24 cellular contexts compared by ENCODE assay signal in the genomic region with DNA sequence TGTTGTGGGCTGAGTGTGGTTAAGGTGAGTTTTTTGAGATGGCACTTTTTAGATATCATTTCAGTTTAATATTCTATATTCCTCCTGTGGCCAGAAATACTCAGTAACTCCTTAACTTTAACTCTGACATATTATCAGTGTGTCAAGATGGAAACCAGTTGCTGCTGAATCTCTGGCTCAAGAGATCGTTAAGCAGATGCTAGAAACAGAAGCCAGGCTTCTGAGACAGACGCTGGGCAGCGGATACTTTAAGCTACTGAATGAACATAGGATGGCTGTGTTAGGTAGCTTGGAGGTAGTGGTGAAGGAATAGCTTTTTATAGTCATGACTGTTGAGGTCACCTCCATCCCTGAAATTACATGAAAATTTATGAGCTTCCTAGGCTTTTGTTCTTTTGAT.
"Had no signal": no experiment of that assay in that cellular context is flagged by ENCODE, and none has a peak within 500 bp of the region (broad histone marks: within the 10 kb centered on the region; RNA-seq: fewer than 3 reads in every experiment).

No MANE protein-coding gene starts in this region.

- H3K4me3 Mint-ChIP-seq: immature natural killer cell; naive thymus-derived CD8-positive, alpha-beta T cell; nephron; neural crest cell; stimulated activated effector memory CD8-positive, alpha-beta T cell treated with anti-CD3 and anti-CD28 coated beads, Interleukin-12 subunit alpha, Interleukin-12 subunit beta, amount 100 ng/mL, for 72 hours; stimulated activated naive CD8-positive, alpha-beta T cell treated with anti-CD3 and anti-CD28 coated beads, Interleukin-15, Interleukin-2, amounts not matched to agents 100 ng/mL and 50 ng/mL, for 24 hours had no signal

- H3K27me3 Mint-ChIP-seq: stimulated activated naive CD8-positive, alpha-beta T cell treated with anti-CD3 and anti-CD28 coated beads, Interleukin-15, Interleukin-2, amounts not matched to agents 100 ng/mL and 50 ng/mL, for 24 hours had no signal

- H3K4me1 Mint-ChIP-seq: immature natural killer cell; naive thymus-derived CD8-positive, alpha-beta T cell; nephron; stimulated activated effector memory CD8-positive, alpha-beta T cell treated with anti-CD3 and anti-CD28 coated beads, Interleukin-12 subunit alpha, Interleukin-12 subunit beta, amount 100 ng/mL, for 72 hours had no signal

- H3K36me3 Mint-ChIP-seq: immature natural killer cell; naive thymus-derived CD8-positive, alpha-beta T cell; stimulated activated effector memory CD8-positive, alpha-beta T cell treated with anti-CD3 and anti-CD28 coated beads, Interleukin-12 subunit alpha, Interleukin-12 subunit beta, amount 100 ng/mL, for 72 hours had no signal

- H3K9me3 ChIP-seq: lower lobe of right lung, neutrophil, psoas muscle, spleen, suprapubic skin, thoracic aorta, tibial artery, upper lobe of right lung had no signal

- H2AFZ ChIP-seq: parathyroid adenoma had no signal

- H3K27ac Mint-ChIP-seq: immature natural killer cell; naive thymus-derived CD8-positive, alpha-beta T cell; nephron; stimulated activated effector memory CD8-positive, alpha-beta T cell treated with anti-CD3 and anti-CD28 coated beads, Interleukin-12 subunit alpha, Interleukin-12 subunit beta, amount 100 ng/mL, for 72 hours; stimulated activated naive CD8-positive, alpha-beta T cell treated with anti-CD3 and anti-CD28 coated beads, Interleukin-15, Interleukin-2, amounts not matched to agents 100 ng/mL and 50 ng/mL, for 24 hours had no signal

- H3K9me3 Mint-ChIP-seq: naive thymus-derived CD8-positive, alpha-beta T cell; nephron; neural crest cell; stimulated activated naive CD8-positive, alpha-beta T cell treated with anti-CD3 and anti-CD28 coated beads, Interleukin-15, Interleukin-2, amounts not matched to agents 100 ng/mL and 50 ng/mL, for 24 hours had no signal

- H3K9ac ChIP-seq: parathyroid adenoma had no signal

- H3K27me3 ChIP-seq: neutrophil, spleen, suprapubic skin, tibial artery, upper lobe of right lung had no signal

- H3K4me1 ChIP-seq: lower lobe of right lung, parathyroid adenoma, psoas muscle, spleen, suprapubic skin, tibial artery, upper lobe of right lung had no signal

- ATAC-seq: lower lobe of right lung; naive thymus-derived CD8-positive, alpha-beta T cell; psoas muscle; sciatic nerve; stimulated activated effector memory CD8-positive, alpha-beta T cell treated with anti-CD3 and anti-CD28 coated beads, Interleukin-12 subunit alpha, Interleukin-12 subunit beta, amount 100 ng/mL, for 72 hours; upper lobe of right lung had no signal

- H3K4me3 ChIP-seq: lower lobe of right lung, psoas muscle, skin epidermis, spleen, suprapubic skin, thoracic aorta, tibial artery, upper lobe of right lung had no signal

- H3K27ac ChIP-seq: lower lobe of right lung, neutrophil, parathyroid adenoma, psoas muscle, skin epidermis, spleen, suprapubic skin, thoracic aorta, tibial artery, upper lobe of right lung had no signal

- H3K79me2 ChIP-seq: parathyroid adenoma had no signal

- DNase-seq: hypothalamus; immature natural killer cell; lower lobe of right lung; mammary epithelial cell; mesenchymal stem cell; naive thymus-derived CD8-positive, alpha-beta T cell; occipital lobe; psoas muscle; spleen; stimulated activated CD4-positive, alpha-beta T cell treated with anti-CD3 and anti-CD28 coated beads, Interleukin-4, amount 100 ng/mL, for 24 hours; stimulated activated naive CD4-positive, alpha-beta T cell; tibial artery; trophoblast cell; upper lobe of right lung had no signal

- H3K36me3 ChIP-seq: lower lobe of right lung, neutrophil, spleen, suprapubic skin, thoracic aorta, tibial artery, upper lobe of right lung had no signal
